ENCODE assay signal across 22 cellular contexts in the genomic region with DNA sequence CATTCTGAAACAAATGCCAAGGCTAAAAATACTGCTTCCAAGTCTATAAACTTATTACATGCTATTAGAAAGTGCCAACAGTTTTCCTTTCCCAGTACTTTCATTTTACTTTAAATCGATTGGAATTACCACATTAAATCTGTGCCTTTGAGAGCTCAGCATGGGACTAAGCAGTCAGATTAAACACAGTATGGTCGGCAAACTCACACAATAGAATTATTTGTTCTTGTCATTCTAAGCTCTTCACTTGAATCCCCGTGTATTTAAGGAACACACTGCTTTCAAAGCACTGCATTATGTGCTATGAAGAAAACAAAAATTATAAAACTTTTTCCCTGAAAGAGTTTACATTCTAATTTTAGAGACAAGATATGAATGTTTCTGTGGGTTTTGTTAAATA.
DNase-seq lines count a peak whose midpoint lies in the region; ATAC-seq, FAIRE-seq and TF ChIP-seq lines count a peak whose summit lies in the region.
"Had no signal": no experiment of that assay in that cellular context is flagged by ENCODE, and none has a peak within 500 bp of the region (broad histone marks: within the 10 kb centered on the region; RNA-seq: fewer than 3 reads in every experiment).

No MANE protein-coding gene starts in this region.

- H4K20me1 ChIP-seq in neural progenitor cell (ENCODE audit: low read depth), result no peaks in the 10 kb centered on the region
- H4K20me1 ChIP-seq: BLaER1 treated with 17β-estradiol and CSF1 and Interleukin-3, amounts not matched to agents 10 nM and 100 nM had no signal

- no peaks in the 10 kb centered on the region for H3K9me3 ChIP-seq in WERI-Rb-1 (ENCODE audit: severe bottlenecking)
- H3K9me3 ChIP-seq in neural progenitor cell (ENCODE audit: low read depth), result no peaks in the 10 kb centered on the region
- H3K9me3 ChIP-seq in pancreas, result no peaks in the 10 kb centered on the region
- H3K9me3 ChIP-seq: BLaER1 treated with 17β-estradiol and CSF1 and Interleukin-3, amounts not matched to agents 10 nM and 100 nM; SJCRH30 had no signal

- FAIRE-seq in pancreas (lab: Jason Lieb, UNC), result no peak

- ATAC-seq in pancreas, result no peak
- ATAC-seq: PC-3 had no signal

- CTCF ChIA-PET in activated CD4-positive, alpha-beta memory T cell treated with anti-CD3 and anti-CD28 coated beads, Interleukin-2, amount 10 ng/mL, durations not matched to agents 7 days and 5 days (lab: Charles Lee), result interaction anchor here (0.6 kb wide), 1 partner anchor 506 kb away, joined by 3 read pairs; no protein-coding TSS in a partner anchor

- H3K27ac ChIP-seq in WERI-Rb-1 (no peak overlapping the region), neural progenitor cell (peak overlapping the region; percentile 9), pancreas (no peak overlapping the region)
- H3K27ac ChIP-seq: 22Rv1; BLaER1 treated with 17β-estradiol and CSF1 and Interleukin-3, amounts not matched to agents 10 nM and 100 nM; RWPE1; SJCRH30 had no signal

- H3K4me2 ChIP-seq in neural progenitor cell, result peak overlapping the region; percentile 63
- H3K4me2 ChIP-seq: BLaER1 treated with 17β-estradiol and CSF1 and Interleukin-3, amounts not matched to agents 10 nM and 100 nM had no signal

- peak overlapping the region; percentile 58 for H3K27ac Mint-ChIP-seq in neural progenitor cell
- H3K27ac Mint-ChIP-seq in activated CD4-positive, alpha-beta memory T cell treated with anti-CD3 and anti-CD28 coated beads, Interleukin-2, amount 10 ng/mL, durations not matched to agents 7 days and 5 days, result no peak overlapping the region
- H3K27ac Mint-ChIP-seq: IgD-negative memory B cell had no signal

- H3K9me3 Mint-ChIP-seq in neural progenitor cell, result peaks cover 11% of the 10 kb centered on the region
- H3K9me3 Mint-ChIP-seq in activated CD4-positive, alpha-beta memory T cell treated with anti-CD3 and anti-CD28 coated beads, Interleukin-2, amount 10 ng/mL, durations not matched to agents 7 days and 5 days, result no peaks in the 10 kb centered on the region
- H3K9me3 Mint-ChIP-seq: H9 had no signal

- no peak overlapping the region for H2AFZ ChIP-seq in neural progenitor cell (replicated peaks)

- DNase-seq in DMS153 (lab: John Stamatoyannopoulos, UW), result peak; percentile 9
- no peak for DNase-seq in DMS153 treated with DMSO at 0.1 percent for 48 hours (lab: John Stamatoyannopoulos, UW; ENCODE audit: unreplicated experiment)
- peak; percentile 47 for DNase-seq in NCI-H2227 (lab: John Stamatoyannopoulos, UW; ENCODE audit: unreplicated experiment)
- DNase-seq in WERI-Rb-1, result peak; percentile 20
- DNase-seq in neural progenitor cell (ENCODE audit: low spot score), result peak; percentile 71
- DNase-seq in activated CD4-positive, alpha-beta memory T cell treated with anti-CD3 and anti-CD28 coated beads, Interleukin-2, amount 10 ng/mL, durations not matched to agents 7 days and 5 days, result no peak
- DNase-seq in pancreas, result no peak
- no peak for DNase-seq in stimulated activated CD4-positive, alpha-beta T cell treated with anti-CD3 and anti-CD28 coated beads, Interleukin-4, amount 100 ng/mL, for 4 hours
- DNase-seq: EL, H9, Kasumi-1, MM.1S, NCI-H1092 treated with DMSO at 0.1 percent for 48 hours, NCI-H1930, NCI-H2171 treated with DMSO at 0.1 percent for 48 hours, NCI-H524, PC-3, SJCRH30 had no signal

- peaks cover 35% of the 10 kb centered on the region for H3K4me1 Mint-ChIP-seq in neural progenitor cell
- H3K4me1 Mint-ChIP-seq in activated CD4-positive, alpha-beta memory T cell treated with anti-CD3 and anti-CD28 coated beads, Interleukin-2, amount 10 ng/mL, durations not matched to agents 7 days and 5 days, result no peaks in the 10 kb centered on the region
- H3K4me1 Mint-ChIP-seq: IgD-negative memory B cell had no signal

- peaks cover 8% of the 10 kb centered on the region for H3K27me3 Mint-ChIP-seq in neural progenitor cell (ENCODE audit: insufficient read depth, low read depth)
- H3K27me3 Mint-ChIP-seq in activated CD4-positive, alpha-beta memory T cell treated with anti-CD3 and anti-CD28 coated beads, Interleukin-2, amount 10 ng/mL, durations not matched to agents 7 days and 5 days, result peaks cover 2% of the 10 kb centered on the region
- H3K27me3 Mint-ChIP-seq: IgD-negative memory B cell had no signal

- H3F3A ChIP-seq in neural progenitor cell (ENCODE audit: low read depth), result peaks cover 4% of the 10 kb centered on the region

- 22 to 23% methylated on average over 3 of the region's 3 CpGs for WGBS in pancreas, 2 donors

- peak overlapping the region; percentile 44 for H3K4me3 Mint-ChIP-seq in neural progenitor cell
- no peak overlapping the region for H3K4me3 Mint-ChIP-seq in activated CD4-positive, alpha-beta memory T cell treated with anti-CD3 and anti-CD28 coated beads, Interleukin-2, amount 10 ng/mL, durations not matched to agents 7 days and 5 days
- H3K4me3 Mint-ChIP-seq: H9, IgD-negative memory B cell had no signal

- no peaks in the 10 kb centered on the region for H3K36me3 ChIP-seq in WERI-Rb-1
- no peaks in the 10 kb centered on the region for H3K36me3 ChIP-seq in neural progenitor cell
- no peaks in the 10 kb centered on the region for H3K36me3 ChIP-seq in pancreas
- H3K36me3 ChIP-seq: BLaER1 treated with 17β-estradiol and CSF1 and Interleukin-3, amounts not matched to agents 10 nM and 100 nM; SJCRH30 had no signal

- intact Hi-C loops in pancreas (cut with DNase I), result no loop called here

- H3K4me3 ChIP-seq in WERI-Rb-1 (ENCODE audit: low read depth, low read length) (no peak overlapping the region), neural progenitor cell (peak overlapping the region; percentile 5), pancreas (no peak overlapping the region)
- H3K4me3 ChIP-seq: BLaER1 treated with 17β-estradiol and CSF1 and Interleukin-3, amounts not matched to agents 10 nM and 100 nM; SJCRH30 had no signal

- no peak overlapping the region for H3K9ac ChIP-seq in neural progenitor cell
- H3K9ac ChIP-seq: BLaER1 treated with 17β-estradiol and CSF1 and Interleukin-3, amounts not matched to agents 10 nM and 100 nM had no signal

- TF ChIP-seq CTCF in WERI-Rb-1 (IDR thresholded peaks at IDR 0.05; ENCODE audit: low read depth, low read length), result no peak
- TF ChIP-seq CTCF in neural progenitor cell (IDR thresholded peaks at IDR 0.05), result no peak
- no peak for TF ChIP-seq CTCF in pancreas (IDR thresholded peaks at IDR 0.05)

- peaks cover 8% of the 10 kb centered on the region for H3K36me3 Mint-ChIP-seq in neural progenitor cell
- no peaks in the 10 kb centered on the region for H3K36me3 Mint-ChIP-seq in activated CD4-positive, alpha-beta memory T cell treated with anti-CD3 and anti-CD28 coated beads, Interleukin-2, amount 10 ng/mL, durations not matched to agents 7 days and 5 days (ENCODE audit: low read depth)
- H3K36me3 Mint-ChIP-seq: IgD-negative memory B cell had no signal

- H3K4me1 ChIP-seq in neural progenitor cell (peaks cover 22% of the 10 kb centered on the region), pancreas (no peaks in the 10 kb centered on the region)
- H3K4me1 ChIP-seq: BLaER1 treated with 17β-estradiol and CSF1 and Interleukin-3, amounts not matched to agents 10 nM and 100 nM; SJCRH30 had no signal

- no peaks in the 10 kb centered on the region for H3K79me2 ChIP-seq in neural progenitor cell (ENCODE audit: low read depth)

- POLR2A ChIA-PET in activated CD4-positive, alpha-beta memory T cell treated with anti-CD3 and anti-CD28 coated beads, Interleukin-2, amount 10 ng/mL, durations not matched to agents 7 days and 5 days (lab: Charles Lee), result no interaction called here

- H3K27me3 ChIP-seq in WERI-Rb-1 (ENCODE audit: insufficient read depth, low read depth, severe bottlenecking) (no peaks in the 10 kb centered on the region), neural progenitor cell (no peaks in the 10 kb centered on the region), pancreas (no peaks in the 10 kb centered on the region)
- H3K27me3 ChIP-seq: BLaER1 treated with 17β-estradiol and CSF1 and Interleukin-3, amounts not matched to agents 10 nM and 100 nM; SJCRH30 had no signal

Comparison
In these comparisons a context has a peak if more than half of its experiments do, and no peak if none do; other contexts are left out.
1. DNase-seq: peak in DMS153 (single experiment), NCI-H2227 (single experiment), WERI-Rb-1 (single experiment) and neural progenitor cell (single experiment); none in DMS153 treated with DMSO at 0.1 percent for 48 hours (single experiment), activated CD4-positive, alpha-beta memory T cell treated with anti-CD3 and anti-CD28 coated beads, Interleukin-2, amount 10 ng/mL, durations not matched to agents 7 days and 5 days (single experiment), pancreas (0 of 6) and stimulated activated CD4-positive, alpha-beta T cell treated with anti-CD3 and anti-CD28 coated beads, Interleukin-4, amount 100 ng/mL, for 4 hours (0 of 2).